ENCODE assay signal across 8 cellular contexts in the genomic region with DNA sequence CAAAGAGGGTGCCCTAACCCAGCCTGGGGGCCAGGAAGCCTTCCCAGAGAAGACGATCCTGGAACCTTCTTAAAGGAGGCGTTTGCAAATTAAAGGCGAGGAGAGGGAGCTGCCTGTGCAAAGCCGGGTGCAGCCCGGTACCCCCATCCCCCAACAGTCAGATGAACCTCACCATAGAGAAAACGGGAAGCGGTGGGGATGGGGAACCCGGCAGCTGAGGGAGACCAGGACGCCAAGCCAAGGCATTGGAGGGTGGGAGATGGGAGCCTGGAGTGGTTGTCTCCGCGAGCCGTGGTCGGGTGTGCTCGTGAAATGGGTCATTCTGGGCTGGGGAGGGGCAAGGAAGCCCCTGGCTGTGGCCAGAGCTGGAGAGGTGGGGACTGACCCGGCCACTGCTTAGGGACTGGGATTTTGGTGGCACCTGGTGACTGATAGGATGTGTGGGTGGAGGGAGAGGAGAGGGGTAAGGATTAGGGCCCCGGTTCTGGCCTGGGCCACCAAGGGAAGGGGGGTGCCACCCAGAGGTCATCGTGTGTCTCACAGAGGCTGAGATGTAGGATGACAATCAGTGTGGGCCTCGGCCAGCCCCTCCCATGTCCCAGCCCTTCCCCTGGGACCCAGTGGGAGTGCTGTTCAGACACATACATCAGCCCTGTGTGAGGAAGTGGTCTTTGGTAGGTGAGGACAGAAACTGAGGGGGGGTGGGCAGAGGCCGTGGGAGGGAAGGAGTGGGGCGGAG. TPM values are rescaled to one million over a fixed set of nuclear protein-coding genes. Genes with fewer than 3 reads are reported as not detected.
DNase-seq lines count a peak whose midpoint lies in the region; ATAC-seq and FAIRE-seq lines count a peak whose summit lies in the region.

No MANE protein-coding gene starts in this region.

- ATAC-seq in GM18520 (IDR thresholded peaks at IDR 0.05; ENCODE audit: unreplicated experiment), result no peak

- H3K27ac ChIP-seq in skeletal muscle tissue (ENCODE audit: low read depth, low read length), result peak overlapping the region; percentile 98

- peak overlapping the region; percentile 50 for H3K9ac ChIP-seq in NT2/D1 (ENCODE audit: insufficient read length, low read depth)
- H3K9ac ChIP-seq in skeletal muscle tissue (ENCODE audit: low read depth in 1 of 3, low read length in 3 of 3), result peak overlapping the region in 2 of 3 donors; percentile 58 to 100

- intact Hi-C loops in cardiac septum (cut with DNase I), result loop anchor here (5.0 kb wide), 1 partner anchor 58 kb away; no protein-coding TSS in a partner anchor

- H3K27me3 ChIP-seq in NT2/D1 (ENCODE audit: insufficient read depth, insufficient read length), result peaks cover 20% of the 10 kb centered on the region
- peaks cover 4 to 26% (median 15%) of the 10 kb centered on the region in 3 donors for H3K27me3 ChIP-seq in skeletal muscle tissue (ENCODE audit: control insufficient read depth in 3 of 3, insufficient read depth in 3 of 3, low read length in 3 of 3)

- DNase-seq in GM19239 (ENCODE audit: insufficient read length, low spot score), result peak; percentile 33
- no peak for DNase-seq in NT2/D1 (ENCODE audit: low read depth, low spot score)
- peak; percentile 82 for DNase-seq in cardiac septum (ENCODE audit: low spot score)
- DNase-seq in activated CD8-positive, alpha-beta memory T cell treated with anti-CD3 and anti-CD28 coated beads for 24 hours, result no peak
- DNase-seq in ACHN, result no peak
- no peak for DNase-seq in SHP77 (lab: John Stamatoyannopoulos, UW)

- in situ Hi-C loops in ACHN (cut with HindIII; ENCODE audit: low pct_ligation_motif_present, low pct_unique_long_range_greater_than_20kb, low sequenced_read_pairs), result no loop called here

- H3K4me3 ChIP-seq in NT2/D1 (ENCODE audit: insufficient read length, low read depth) (peak overlapping the region; percentile 71), skeletal muscle tissue (ENCODE audit: low read length in 3 of 3) (peak overlapping the region in 2 of 3 donors; percentile 24 to 90)

- H3K9me3 ChIP-seq in NT2/D1 (ENCODE audit: insufficient read depth, low read length) (no peaks in the 10 kb centered on the region), skeletal muscle tissue (ENCODE audit: control insufficient read depth in 3 of 3, low read length in 3 of 3) (no peaks in the 10 kb centered on the region)

- H3K36me3 ChIP-seq in NT2/D1 (ENCODE audit: insufficient read depth, insufficient read length, low read length), result no peaks in the 10 kb centered on the region
- H3K36me3 ChIP-seq in skeletal muscle tissue (ENCODE audit: control insufficient read depth in 3 of 3, insufficient read depth in 3 of 3, low read length in 3 of 3), result peaks cover 0 to 9% (median 0%) of the 10 kb centered on the region in 3 donors

- peaks cover 12% of the 10 kb centered on the region for H3K4me1 ChIP-seq in NT2/D1 (ENCODE audit: insufficient read depth, insufficient read length)
- H3K4me1 ChIP-seq in skeletal muscle tissue (ENCODE audit: control insufficient read depth in 3 of 3, insufficient read depth in 3 of 3, low read length in 3 of 3), result peaks cover 46 to 74% (median 63%) of the 10 kb centered on the region in 3 donors

- no peak for FAIRE-seq in GM19239 (lab: Jason Lieb, UNC)

RNA-seq across cellular contexts. Expression of a gene that starts 0.7 kb away (rescaled TPM):
- total RNA-seq in cardiac septum (1.3 TPM), skeletal muscle tissue (33.9 TPM)

Comparison
In these comparisons a context has a peak if more than half of its experiments do, and no peak if none do; other contexts are left out.
1. DNase-seq: peak in GM19239 (single experiment) and cardiac septum (single experiment); none in NT2/D1 (single experiment), activated CD8-positive, alpha-beta memory T cell treated with anti-CD3 and anti-CD28 coated beads for 24 hours (single experiment), ACHN (single experiment) and SHP77 (0 of 2).
2. RNA of a gene that starts 0.7 kb away (total RNA-seq): 33.9 TPM in skeletal muscle tissue (single experiment); 1.3 TPM in cardiac septum (single experiment); every median in the first group is over 10 times any median in the second.